In the genomic region with DNA sequence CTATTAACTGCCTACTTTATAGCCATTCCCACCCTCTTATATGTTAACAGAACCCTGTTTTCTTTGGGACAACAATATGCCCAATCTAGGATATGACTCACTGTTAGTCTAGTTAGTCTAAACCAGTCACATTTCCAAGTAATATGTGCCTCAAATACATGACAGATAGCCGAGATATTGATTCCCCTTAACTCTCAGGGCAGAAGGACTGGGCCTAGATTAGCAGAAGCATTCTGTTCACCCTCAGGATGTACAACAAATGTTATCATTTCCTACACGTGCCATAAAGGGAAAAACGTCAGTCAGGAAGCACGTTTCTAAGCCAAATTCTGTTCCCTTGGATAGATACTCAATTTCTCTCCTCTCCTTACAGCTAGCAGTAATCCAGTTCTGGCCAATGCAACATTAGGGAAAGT, we compare ENCODE assay signal across 1 cellular context.
TF ChIP-seq lines count a peak whose summit lies in the region.

No MANE protein-coding gene starts in this region.

TF ChIP-seq in K562, 482 proteins besides CTCF, POLR2A, EP300 and RAD21 (continued from another document and continues in another):
- TF ChIP-seq, protein P1, sequence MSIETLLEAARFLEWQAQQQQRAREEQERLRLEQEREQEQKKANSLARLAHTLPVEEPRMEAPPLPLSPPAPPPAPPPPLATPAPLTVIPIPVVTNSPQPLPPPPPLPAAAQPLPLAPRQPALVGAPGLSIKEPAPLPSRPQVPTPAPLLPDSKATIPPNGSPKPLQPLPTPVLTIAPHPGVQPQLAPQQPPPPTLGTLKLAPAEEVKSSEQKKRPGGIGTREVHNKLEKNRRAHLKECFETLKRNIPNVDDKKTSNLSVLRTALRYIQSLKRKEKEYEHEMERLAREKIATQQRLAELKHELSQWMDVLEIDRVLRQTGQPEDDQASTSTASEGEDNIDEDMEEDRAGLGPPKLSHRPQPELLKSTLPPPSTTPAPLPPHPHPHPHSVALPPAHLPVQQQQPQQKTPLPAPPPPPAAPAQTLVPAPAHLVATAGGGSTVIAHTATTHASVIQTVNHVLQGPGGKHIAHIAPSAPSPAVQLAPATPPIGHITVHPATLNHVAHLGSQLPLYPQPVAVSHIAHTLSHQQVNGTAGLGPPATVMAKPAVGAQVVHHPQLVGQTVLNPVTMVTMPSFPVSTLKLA (conservative IDR thresholded peaks at IDR 0.05) = peak; percentile 20 to 61; a peak in 1 of 4 replicates
- TF ChIP-seq, protein P2, sequence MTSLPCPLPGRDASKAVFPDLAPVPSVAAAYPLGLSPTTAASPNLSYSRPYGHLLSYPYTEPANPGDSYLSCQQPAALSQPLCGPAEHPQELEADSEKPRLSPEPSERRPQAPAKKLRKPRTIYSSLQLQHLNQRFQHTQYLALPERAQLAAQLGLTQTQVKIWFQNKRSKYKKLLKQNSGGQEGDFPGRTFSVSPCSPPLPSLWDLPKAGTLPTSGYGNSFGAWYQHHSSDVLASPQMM (CRISPR knock-in tag; IDR thresholded peaks at IDR 0.05) = no peak
- TF ChIP-seq SMAD4 (CRISPR knock-in tag; conservative IDR thresholded peaks at IDR 0.05) (peak; percentile 82), XRCC4 (IDR thresholded peaks at IDR 0.05; ENCODE audit: extremely low read depth, insufficient read depth, insufficient read length) (no peak), TARDBP (IDR thresholded peaks at IDR 0.05) (no peak), PPARD (CRISPR knock-in tag; IDR thresholded peaks at IDR 0.05) (no peak), ZBTB1 (CRISPR knock-in tag; IDR thresholded peaks at IDR 0.05; ENCODE audit: borderline replicate concordance, low read depth) (no peak), GABPA (tag; conservative IDR thresholded peaks at IDR 0.05; ENCODE audit: low read depth) (no peak), SLC30A9 (CRISPR knock-in tag; IDR thresholded peaks at IDR 0.05) (no peak), ZSCAN29 (IDR thresholded peaks at IDR 0.05) (no peak), SIRT6 (IDR thresholded peaks at IDR 0.05; ENCODE audit: low read depth, low read length) (no peak), ZNF324 (CRISPR knock-in tag; IDR thresholded peaks at IDR 0.05) (no peak), FOXA1 (IDR thresholded peaks at IDR 0.05; ENCODE audit: borderline replicate concordance) (no peak), PHF21A (IDR thresholded peaks at IDR 0.05; ENCODE audit: borderline replicate concordance, low read depth) (no peak), SRF (CRISPR knock-in tag; IDR thresholded peaks at IDR 0.05) (no peak), ZNF699 (CRISPR knock-in tag; IDR thresholded peaks at IDR 0.05; ENCODE audit: insufficient replicate concordance) (no peak), ILF3 (IDR thresholded peaks at IDR 0.05; ENCODE audit: borderline replicate concordance) (no peak), MEF2D (tag; conservative IDR thresholded peaks at IDR 0.05; ENCODE audit: low read depth) (no peak), KDM2B (CRISPR knock-in tag; IDR thresholded peaks at IDR 0.05) (no peak), MYC (IDR thresholded peaks at IDR 0.05; ENCODE audit: low read depth, low read length) (no peak), MYC (CRISPR knock-in tag; IDR thresholded peaks at IDR 0.05; ENCODE audit: borderline replicate concordance, low read depth) (no peak), ZNF408 (CRISPR knock-in tag; IDR thresholded peaks at IDR 0.05; ENCODE audit: low read depth) (no peak), ARID2 (IDR thresholded peaks at IDR 0.05) (no peak), ZNF217 (CRISPR knock-in tag; IDR thresholded peaks at IDR 0.05) (no peak), RB1 (IDR thresholded peaks at IDR 0.05; ENCODE audit: low read depth) (no peak)
- TF ChIP-seq, protein P3, sequence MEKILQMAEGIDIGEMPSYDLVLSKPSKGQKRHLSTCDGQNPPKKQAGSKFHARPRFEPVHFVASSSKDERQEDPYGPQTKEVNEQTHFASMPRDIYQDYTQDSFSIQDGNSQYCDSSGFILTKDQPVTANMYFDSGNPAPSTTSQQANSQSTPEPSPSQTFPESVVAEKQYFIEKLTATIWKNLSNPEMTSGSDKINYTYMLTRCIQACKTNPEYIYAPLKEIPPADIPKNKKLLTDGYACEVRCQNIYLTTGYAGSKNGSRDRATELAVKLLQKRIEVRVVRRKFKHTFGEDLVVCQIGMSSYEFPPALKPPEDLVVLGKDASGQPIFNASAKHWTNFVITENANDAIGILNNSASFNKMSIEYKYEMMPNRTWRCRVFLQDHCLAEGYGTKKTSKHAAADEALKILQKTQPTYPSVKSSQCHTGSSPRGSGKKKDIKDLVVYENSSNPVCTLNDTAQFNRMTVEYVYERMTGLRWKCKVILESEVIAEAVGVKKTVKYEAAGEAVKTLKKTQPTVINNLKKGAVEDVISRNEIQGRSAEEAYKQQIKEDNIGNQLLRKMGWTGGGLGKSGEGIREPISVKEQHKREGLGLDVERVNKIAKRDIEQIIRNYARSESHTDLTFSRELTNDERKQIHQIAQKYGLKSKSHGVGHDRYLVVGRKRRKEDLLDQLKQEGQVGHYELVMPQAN (IDR thresholded peaks at IDR 0.05; ENCODE audit: borderline replicate concordance) = no peak
- TF ChIP-seq, protein P4, sequence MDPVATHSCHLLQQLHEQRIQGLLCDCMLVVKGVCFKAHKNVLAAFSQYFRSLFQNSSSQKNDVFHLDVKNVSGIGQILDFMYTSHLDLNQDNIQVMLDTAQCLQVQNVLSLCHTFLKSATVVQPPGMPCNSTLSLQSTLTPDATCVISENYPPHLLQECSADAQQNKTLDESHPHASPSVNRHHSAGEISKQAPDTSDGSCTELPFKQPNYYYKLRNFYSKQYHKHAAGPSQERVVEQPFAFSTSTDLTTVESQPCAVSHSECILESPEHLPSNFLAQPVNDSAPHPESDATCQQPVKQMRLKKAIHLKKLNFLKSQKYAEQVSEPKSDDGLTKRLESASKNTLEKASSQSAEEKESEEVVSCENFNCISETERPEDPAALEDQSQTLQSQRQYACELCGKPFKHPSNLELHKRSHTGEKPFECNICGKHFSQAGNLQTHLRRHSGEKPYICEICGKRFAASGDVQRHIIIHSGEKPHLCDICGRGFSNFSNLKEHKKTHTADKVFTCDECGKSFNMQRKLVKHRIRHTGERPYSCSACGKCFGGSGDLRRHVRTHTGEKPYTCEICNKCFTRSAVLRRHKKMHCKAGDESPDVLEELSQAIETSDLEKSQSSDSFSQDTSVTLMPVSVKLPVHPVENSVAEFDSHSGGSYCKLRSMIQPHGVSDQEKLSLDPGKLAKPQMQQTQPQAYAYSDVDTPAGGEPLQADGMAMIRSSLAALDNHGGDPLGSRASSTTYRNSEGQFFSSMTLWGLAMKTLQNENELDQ (CRISPR knock-in tag; IDR thresholded peaks at IDR 0.05; ENCODE audit: borderline replicate concordance) = no peak
- TF ChIP-seq, protein P5, sequence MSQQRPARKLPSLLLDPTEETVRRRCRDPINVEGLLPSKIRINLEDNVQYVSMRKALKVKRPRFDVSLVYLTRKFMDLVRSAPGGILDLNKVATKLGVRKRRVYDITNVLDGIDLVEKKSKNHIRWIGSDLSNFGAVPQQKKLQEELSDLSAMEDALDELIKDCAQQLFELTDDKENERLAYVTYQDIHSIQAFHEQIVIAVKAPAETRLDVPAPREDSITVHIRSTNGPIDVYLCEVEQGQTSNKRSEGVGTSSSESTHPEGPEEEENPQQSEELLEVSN (IDR thresholded peaks at IDR 0.05; ENCODE audit: borderline replicate concordance in 1 of 2, extremely low read depth in 1 of 2, insufficient read depth in 1 of 2, insufficient read length in 1 of 2, low read depth in 1 of 2, low read length in 1 of 2, poor library complexity in 1 of 2, severe bottlenecking in 1 of 2) = no peak
- TF ChIP-seq, protein P6, sequence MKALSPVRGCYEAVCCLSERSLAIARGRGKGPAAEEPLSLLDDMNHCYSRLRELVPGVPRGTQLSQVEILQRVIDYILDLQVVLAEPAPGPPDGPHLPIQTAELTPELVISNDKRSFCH (CRISPR knock-in tag; IDR thresholded peaks at IDR 0.05) = no peak
- TF ChIP-seq, protein P6 (tag; IDR thresholded peaks at IDR 0.05) = no peak; the same call in 1 of the 2 replicates
- TF ChIP-seq, protein P7, sequence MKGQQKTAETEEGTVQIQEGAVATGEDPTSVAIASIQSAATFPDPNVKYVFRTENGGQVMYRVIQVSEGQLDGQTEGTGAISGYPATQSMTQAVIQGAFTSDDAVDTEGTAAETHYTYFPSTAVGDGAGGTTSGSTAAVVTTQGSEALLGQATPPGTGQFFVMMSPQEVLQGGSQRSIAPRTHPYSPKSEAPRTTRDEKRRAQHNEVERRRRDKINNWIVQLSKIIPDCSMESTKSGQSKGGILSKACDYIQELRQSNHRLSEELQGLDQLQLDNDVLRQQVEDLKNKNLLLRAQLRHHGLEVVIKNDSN (CRISPR knock-in tag; IDR thresholded peaks at IDR 0.05) = no peak
- TF ChIP-seq, protein P8, sequence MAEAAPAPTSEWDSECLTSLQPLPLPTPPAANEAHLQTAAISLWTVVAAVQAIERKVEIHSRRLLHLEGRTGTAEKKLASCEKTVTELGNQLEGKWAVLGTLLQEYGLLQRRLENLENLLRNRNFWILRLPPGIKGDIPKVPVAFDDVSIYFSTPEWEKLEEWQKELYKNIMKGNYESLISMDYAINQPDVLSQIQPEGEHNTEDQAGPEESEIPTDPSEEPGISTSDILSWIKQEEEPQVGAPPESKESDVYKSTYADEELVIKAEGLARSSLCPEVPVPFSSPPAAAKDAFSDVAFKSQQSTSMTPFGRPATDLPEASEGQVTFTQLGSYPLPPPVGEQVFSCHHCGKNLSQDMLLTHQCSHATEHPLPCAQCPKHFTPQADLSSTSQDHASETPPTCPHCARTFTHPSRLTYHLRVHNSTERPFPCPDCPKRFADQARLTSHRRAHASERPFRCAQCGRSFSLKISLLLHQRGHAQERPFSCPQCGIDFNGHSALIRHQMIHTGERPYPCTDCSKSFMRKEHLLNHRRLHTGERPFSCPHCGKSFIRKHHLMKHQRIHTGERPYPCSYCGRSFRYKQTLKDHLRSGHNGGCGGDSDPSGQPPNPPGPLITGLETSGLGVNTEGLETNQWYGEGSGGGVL (CRISPR knock-in tag; IDR thresholded peaks at IDR 0.05) = no peak
- TF ChIP-seq, protein P9, sequence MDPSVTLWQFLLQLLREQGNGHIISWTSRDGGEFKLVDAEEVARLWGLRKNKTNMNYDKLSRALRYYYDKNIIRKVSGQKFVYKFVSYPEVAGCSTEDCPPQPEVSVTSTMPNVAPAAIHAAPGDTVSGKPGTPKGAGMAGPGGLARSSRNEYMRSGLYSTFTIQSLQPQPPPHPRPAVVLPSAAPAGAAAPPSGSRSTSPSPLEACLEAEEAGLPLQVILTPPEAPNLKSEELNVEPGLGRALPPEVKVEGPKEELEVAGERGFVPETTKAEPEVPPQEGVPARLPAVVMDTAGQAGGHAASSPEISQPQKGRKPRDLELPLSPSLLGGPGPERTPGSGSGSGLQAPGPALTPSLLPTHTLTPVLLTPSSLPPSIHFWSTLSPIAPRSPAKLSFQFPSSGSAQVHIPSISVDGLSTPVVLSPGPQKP (CRISPR knock-in tag; IDR thresholded peaks at IDR 0.05) = no peak
- TF ChIP-seq, protein P10, sequence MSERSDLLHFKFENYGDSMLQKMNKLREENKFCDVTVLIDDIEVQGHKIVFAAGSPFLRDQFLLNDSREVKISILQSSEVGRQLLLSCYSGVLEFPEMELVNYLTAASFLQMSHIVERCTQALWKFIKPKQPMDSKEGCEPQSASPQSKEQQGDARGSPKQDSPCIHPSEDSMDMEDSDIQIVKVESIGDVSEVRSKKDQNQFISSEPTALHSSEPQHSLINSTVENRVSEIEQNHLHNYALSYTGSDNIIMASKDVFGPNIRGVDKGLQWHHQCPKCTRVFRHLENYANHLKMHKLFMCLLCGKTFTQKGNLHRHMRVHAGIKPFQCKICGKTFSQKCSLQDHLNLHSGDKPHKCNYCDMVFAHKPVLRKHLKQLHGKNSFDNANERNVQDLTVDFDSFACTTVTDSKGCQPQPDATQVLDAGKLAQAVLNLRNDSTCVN (CRISPR knock-in tag; IDR thresholded peaks at IDR 0.05) = no peak
- TF ChIP-seq, protein P11, sequence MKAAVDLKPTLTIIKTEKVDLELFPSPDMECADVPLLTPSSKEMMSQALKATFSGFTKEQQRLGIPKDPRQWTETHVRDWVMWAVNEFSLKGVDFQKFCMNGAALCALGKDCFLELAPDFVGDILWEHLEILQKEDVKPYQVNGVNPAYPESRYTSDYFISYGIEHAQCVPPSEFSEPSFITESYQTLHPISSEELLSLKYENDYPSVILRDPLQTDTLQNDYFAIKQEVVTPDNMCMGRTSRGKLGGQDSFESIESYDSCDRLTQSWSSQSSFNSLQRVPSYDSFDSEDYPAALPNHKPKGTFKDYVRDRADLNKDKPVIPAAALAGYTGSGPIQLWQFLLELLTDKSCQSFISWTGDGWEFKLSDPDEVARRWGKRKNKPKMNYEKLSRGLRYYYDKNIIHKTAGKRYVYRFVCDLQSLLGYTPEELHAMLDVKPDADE (conservative IDR thresholded peaks at IDR 0.05; ENCODE audit: control insufficient read depth, low read depth, low read length) = no peak
- TF ChIP-seq, protein P12, sequence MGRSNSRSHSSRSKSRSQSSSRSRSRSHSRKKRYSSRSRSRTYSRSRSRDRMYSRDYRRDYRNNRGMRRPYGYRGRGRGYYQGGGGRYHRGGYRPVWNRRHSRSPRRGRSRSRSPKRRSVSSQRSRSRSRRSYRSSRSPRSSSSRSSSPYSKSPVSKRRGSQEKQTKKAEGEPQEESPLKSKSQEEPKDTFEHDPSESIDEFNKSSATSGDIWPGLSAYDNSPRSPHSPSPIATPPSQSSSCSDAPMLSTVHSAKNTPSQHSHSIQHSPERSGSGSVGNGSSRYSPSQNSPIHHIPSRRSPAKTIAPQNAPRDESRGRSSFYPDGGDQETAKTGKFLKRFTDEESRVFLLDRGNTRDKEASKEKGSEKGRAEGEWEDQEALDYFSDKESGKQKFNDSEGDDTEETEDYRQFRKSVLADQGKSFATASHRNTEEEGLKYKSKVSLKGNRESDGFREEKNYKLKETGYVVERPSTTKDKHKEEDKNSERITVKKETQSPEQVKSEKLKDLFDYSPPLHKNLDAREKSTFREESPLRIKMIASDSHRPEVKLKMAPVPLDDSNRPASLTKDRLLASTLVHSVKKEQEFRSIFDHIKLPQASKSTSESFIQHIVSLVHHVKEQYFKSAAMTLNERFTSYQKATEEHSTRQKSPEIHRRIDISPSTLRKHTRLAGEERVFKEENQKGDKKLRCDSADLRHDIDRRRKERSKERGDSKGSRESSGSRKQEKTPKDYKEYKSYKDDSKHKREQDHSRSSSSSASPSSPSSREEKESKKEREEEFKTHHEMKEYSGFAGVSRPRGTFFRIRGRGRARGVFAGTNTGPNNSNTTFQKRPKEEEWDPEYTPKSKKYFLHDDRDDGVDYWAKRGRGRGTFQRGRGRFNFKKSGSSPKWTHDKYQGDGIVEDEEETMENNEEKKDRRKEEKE (IDR thresholded peaks at IDR 0.05; ENCODE audit: borderline replicate concordance in 1 of 2, control insufficient read depth in 1 of 2, low read depth in 2 of 2, low read length in 1 of 2) = no peak
- TF ChIP-seq, protein P13, sequence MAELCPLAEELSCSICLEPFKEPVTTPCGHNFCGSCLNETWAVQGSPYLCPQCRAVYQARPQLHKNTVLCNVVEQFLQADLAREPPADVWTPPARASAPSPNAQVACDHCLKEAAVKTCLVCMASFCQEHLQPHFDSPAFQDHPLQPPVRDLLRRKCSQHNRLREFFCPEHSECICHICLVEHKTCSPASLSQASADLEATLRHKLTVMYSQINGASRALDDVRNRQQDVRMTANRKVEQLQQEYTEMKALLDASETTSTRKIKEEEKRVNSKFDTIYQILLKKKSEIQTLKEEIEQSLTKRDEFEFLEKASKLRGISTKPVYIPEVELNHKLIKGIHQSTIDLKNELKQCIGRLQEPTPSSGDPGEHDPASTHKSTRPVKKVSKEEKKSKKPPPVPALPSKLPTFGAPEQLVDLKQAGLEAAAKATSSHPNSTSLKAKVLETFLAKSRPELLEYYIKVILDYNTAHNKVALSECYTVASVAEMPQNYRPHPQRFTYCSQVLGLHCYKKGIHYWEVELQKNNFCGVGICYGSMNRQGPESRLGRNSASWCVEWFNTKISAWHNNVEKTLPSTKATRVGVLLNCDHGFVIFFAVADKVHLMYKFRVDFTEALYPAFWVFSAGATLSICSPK (IDR thresholded peaks at IDR 0.05; ENCODE audit: borderline replicate concordance) = no peak
